In the genomic region with DNA sequence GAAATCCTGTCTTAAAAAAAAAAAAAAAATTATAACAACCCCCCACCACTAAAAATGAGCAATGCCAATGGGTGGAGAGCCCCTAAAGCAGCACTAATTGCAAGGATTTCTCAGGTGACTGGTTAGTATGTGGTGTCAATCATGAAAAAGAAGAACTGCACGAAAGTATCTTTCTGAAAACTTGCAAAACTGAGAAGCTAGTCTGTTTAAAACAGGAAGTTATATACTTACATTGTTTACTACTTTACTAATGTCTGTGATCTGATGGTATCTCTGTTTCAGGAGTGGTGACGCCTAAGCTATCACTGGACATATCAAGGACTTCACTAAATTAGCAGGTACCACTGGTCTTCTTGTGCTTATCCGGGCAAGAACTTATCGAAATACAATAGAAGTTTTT, we compare ENCODE assay signal across 23 cellular contexts. TPM values are rescaled to one million over a fixed set of nuclear protein-coding genes. Genes with fewer than 3 reads are reported as not detected.
DNase-seq lines count a peak whose midpoint lies in the region; ATAC-seq and TF ChIP-seq lines count a peak whose summit lies in the region.
"Had no signal": no experiment of that assay in that cellular context is flagged by ENCODE, and none has a peak within 500 bp of the region (broad histone marks: within the 10 kb centered on the region; RNA-seq: fewer than 3 reads in every experiment).

Gene CCR3 (plus strand): TSS at position 341 of the 400 bp plus-strand sequence. CDS start 22,699 bp downstream, outside the sequence.

- TF ChIP-seq POLR2A in testis (IDR thresholded peaks at IDR 0.05): no peak

- POLR2A ChIA-PET in MCF 10A (lab: Yijun Ruan, JAX): no interaction called here

- no peak within 1 kb of the TSS for H3K27ac ChIP-seq in testis
- H3K27ac ChIP-seq: adrenal gland, tibial nerve had no signal

- H3K27me3 ChIP-seq in testis: no peaks in the 10 kb centered on the region
- H3K27me3 ChIP-seq: adrenal gland, tibial nerve had no signal

- H3K4me3 Mint-ChIP-seq in memory B cell: peak within 1 kb of the TSS; percentile 30
- H3K4me3 Mint-ChIP-seq in MCF 10A (ENCODE audit: unreplicated experiment): no peak within 1 kb of the TSS
- H3K4me3 Mint-ChIP-seq: CD8-positive, alpha-beta T cell; HFFc6 had no signal

- H3K36me3 Mint-ChIP-seq in memory B cell (no peaks in the 10 kb centered on the region), MCF 10A (ENCODE audit: insufficient read depth, unreplicated experiment) (no peaks in the 10 kb centered on the region)
- H3K36me3 Mint-ChIP-seq: CD8-positive, alpha-beta T cell had no signal

- H3K4me1 ChIP-seq in testis: no peaks in the 10 kb centered on the region
- H3K4me1 ChIP-seq: adrenal gland had no signal

- no peaks in the 10 kb centered on the region for H3K9me3 Mint-ChIP-seq in memory B cell
- H3K9me3 Mint-ChIP-seq in MCF 10A (ENCODE audit: unreplicated experiment): no peaks in the 10 kb centered on the region
- H3K9me3 Mint-ChIP-seq: CD8-positive, alpha-beta T cell; HFFc6 had no signal

- TF ChIP-seq CTCF in testis (IDR thresholded peaks at IDR 0.05): no peak
- no peak for TF ChIP-seq CTCF in MCF 10A (IDR thresholded peaks at IDR 0.05; ENCODE audit: unreplicated experiment)

- peak within 1 kb of the TSS; percentile 58 for H3K27ac Mint-ChIP-seq in memory B cell
- no peak within 1 kb of the TSS for H3K27ac Mint-ChIP-seq in MCF 10A (ENCODE audit: low read depth, unreplicated experiment)
- H3K27ac Mint-ChIP-seq: CD8-positive, alpha-beta T cell; HFFc6 had no signal

- CTCF ChIA-PET in MCF 10A (lab: Yijun Ruan, JAX): no interaction called here

- DNase-seq in CD1c-positive myeloid dendritic cell (ENCODE audit: extremely low spot score) (peak; percentile 77), NOMO-1 treated with dmso at 0.1 percent for 144 hours (lab: John Stamatoyannopoulos, UW; ENCODE audit: unreplicated experiment) (peak; percentile 33), memory B cell (ENCODE audit: low spot score in 2 of 2) (no peak), NCI-H1694 treated with DMSO at 0.1 percent for 48 hours (lab: John Stamatoyannopoulos, UW) (no peak), GM03348 (ENCODE audit: low spot score) (no peak), testis (no peak), MCF 10A (ENCODE audit: unreplicated experiment) (no peak)
- DNase-seq: ACHN; activated effector memory CD4-positive, alpha-beta T cell treated with anti-CD3 and anti-CD28 coated beads, Interleukin-2, amount 50 U/mL, for 16 hours; adrenal gland; CD8-positive, alpha-beta T cell; DMS79; effector CD8-positive, alpha-beta T cell; HFFc6; left ventricle myocardium superior; NCI-H187 treated with DMSO at 0.1 percent for 48 hours; right cardiac atrium; SHP77; stimulated activated CD4-positive, alpha-beta T cell treated with anti-CD3 and anti-CD28 coated beads, Interleukin-15, amount 100 ng/mL, for 24 hours; stimulated activated naive CD4-positive, alpha-beta T cell had no signal

- WGBS in testis, 2 donors: 86% methylated on average over 4 of the region's 4 CpGs

- no TSS peak for BruUV-seq in MCF 10A (replicated peaks; lab: Mats Ljungman, UMichigan)

- no peaks in the 10 kb centered on the region for H3K36me3 ChIP-seq in testis (ENCODE audit: low read depth, missing control alignments)
- H3K36me3 ChIP-seq: adrenal gland, tibial nerve had no signal

- no peaks in the 10 kb centered on the region for H3K9me3 ChIP-seq in testis
- H3K9me3 ChIP-seq: adrenal gland, tibial nerve had no signal

- H3K4me1 Mint-ChIP-seq in memory B cell (peaks cover 10% of the 10 kb centered on the region), MCF 10A (ENCODE audit: insufficient read depth, unreplicated experiment) (peaks cover 21% of the 10 kb centered on the region)

- H3K4me3 ChIP-seq in testis: no peak within 1 kb of the TSS
- H3K4me3 ChIP-seq: adrenal gland, tibial nerve had no signal

- ATAC-seq in GM21786 (IDR thresholded peaks at IDR 0.05; ENCODE audit: unreplicated experiment) (peak; percentile 43), memory B cell (ENCODE audit: low read depth) (peak; percentile 88)
- ATAC-seq: CD8-positive, alpha-beta T cell; left ventricle myocardium superior; right cardiac atrium had no signal

- intact Hi-C loops in testis (cut with DNase I; ENCODE audit: low total_unique reads): no loop called here
- intact Hi-C loops in MCF 10A (cut with micrococcal nuclease): no loop called here

- no peaks in the 10 kb centered on the region for H3K27me3 Mint-ChIP-seq in memory B cell
- no peaks in the 10 kb centered on the region for H3K27me3 Mint-ChIP-seq in MCF 10A (ENCODE audit: insufficient read depth, unreplicated experiment)

RNA-seq across cellular contexts. Expression of gene CCR3, which starts in this region (rescaled TPM):
- total RNA-seq in testis (not detected), MCF 10A (2022) (not detected in 2 replicates)
- not detected for polyA plus RNA-seq in testis (ENCODE audit: insufficient read depth, low read depth, low replicate concordance)
- total RNA-seq: adrenal gland; CD8-positive, alpha-beta T cell; HFFc6; HT1080; left ventricle myocardium superior; right cardiac atrium; tibial nerve had no signal
- polyA plus RNA-seq: right cardiac atrium had no signal

Comparison
In these comparisons a context has a peak if more than half of its experiments do, and no peak if none do; other contexts are left out.
1. DNase-seq: peak in CD1c-positive myeloid dendritic cell (single experiment) and NOMO-1 treated with dmso at 0.1 percent for 144 hours (single experiment); none in memory B cell (0 of 2), NCI-H1694 treated with DMSO at 0.1 percent for 48 hours (single experiment), GM03348 (single experiment), testis (single experiment) and MCF 10A (single experiment).